9 cellular contexts compared by ENCODE assay signal in the genomic region with DNA sequence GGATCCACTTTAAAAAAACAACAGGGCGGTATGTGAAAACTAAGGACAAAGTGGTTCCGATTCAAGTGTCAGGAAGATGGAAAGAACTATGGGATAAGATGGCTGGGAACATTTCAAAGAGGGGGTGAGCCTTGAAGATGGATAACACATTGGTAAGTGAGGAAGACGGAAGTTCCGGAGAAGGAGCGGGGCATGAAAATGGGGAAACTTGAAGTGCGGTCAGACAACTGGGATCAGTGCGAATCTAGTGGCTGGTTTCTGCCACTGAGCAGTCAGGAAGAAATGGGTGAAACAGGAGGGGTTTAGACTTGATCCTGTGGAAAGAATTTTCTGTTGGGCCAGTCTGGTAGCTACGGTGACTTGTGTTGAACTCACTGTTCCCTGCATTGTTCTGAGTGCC. TPM values are rescaled to one million over a fixed set of nuclear protein-coding genes. Genes with fewer than 3 reads are reported as not detected.
DNase-seq lines count a peak whose midpoint lies in the region; ATAC-seq and FAIRE-seq lines count a peak whose summit lies in the region.
"Had no signal": no experiment of that assay in that cellular context is flagged by ENCODE, and none has a peak within 500 bp of the region (broad histone marks: within the 10 kb centered on the region; RNA-seq: fewer than 3 reads in every experiment).

No MANE protein-coding gene starts in this region.

- WGBS in esophagus, 2 donors = 76 to 77% methylated on average over 8 of the region's 8 CpGs

- peak overlapping the region; percentile 80 for H3K4me3 ChIP-seq in GM08714 (ENCODE audit: low read length)
- peak overlapping the region; percentile 24 to 91 for H3K4me3 ChIP-seq in esophagus (ENCODE audit: low read depth in 1 of 2, low read length in 2 of 2)
- peak overlapping the region; percentile 80 for H3K4me3 ChIP-seq in rectal smooth muscle tissue (ENCODE audit: low read length)

- no peaks in the 10 kb centered on the region for H3K9me3 ChIP-seq in esophagus (ENCODE audit: control insufficient read depth in 2 of 2, insufficient read depth in 1 of 2, low read depth in 1 of 2, low read length in 1 of 2)

- H3K4me1 ChIP-seq in esophagus (ENCODE audit: control insufficient read depth in 2 of 2, insufficient read depth in 2 of 2, low read length in 1 of 2) (peaks cover 0 to 6% of the 10 kb centered on the region in 2 donors), rectal smooth muscle tissue (ENCODE audit: control insufficient read depth, insufficient read depth, low read length) (peaks cover 7% of the 10 kb centered on the region)

- H3K27ac ChIP-seq in esophagus (ENCODE audit: low read depth in 2 of 2, low read length in 1 of 2) = peak overlapping the region; percentile 91 to 93
- H3K27ac ChIP-seq in rectal smooth muscle tissue (ENCODE audit: low read depth, low read length) = no peak overlapping the region

- H3K36me3 ChIP-seq in esophagus (ENCODE audit: control insufficient read depth in 2 of 2, insufficient read depth in 2 of 2, low read length in 1 of 2) = peaks cover 0 to 9% of the 10 kb centered on the region in 2 donors
- H3K36me3 ChIP-seq in rectal smooth muscle tissue (ENCODE audit: control insufficient read depth, insufficient read depth, low read length) = no peaks in the 10 kb centered on the region

- H3K27me3 ChIP-seq in esophagus (ENCODE audit: control insufficient read depth in 1 of 2, insufficient read depth in 2 of 2, low read length in 2 of 2) (no peaks in the 10 kb centered on the region), rectal smooth muscle tissue (ENCODE audit: control insufficient read depth, insufficient read depth, low read length) (no peaks in the 10 kb centered on the region)

- no peak overlapping the region for H3K9ac ChIP-seq in rectal smooth muscle tissue (ENCODE audit: low read length)

- no peak for FAIRE-seq in urothelium cell line (lab: Jason Lieb, UNC)

- ATAC-seq in HG03159 (IDR thresholded peaks at IDR 0.05; ENCODE audit: unreplicated experiment) = no peak

- DNase-seq in RKO (ENCODE audit: low spot score) (peak; percentile 39), urothelium cell line (ENCODE audit: low spot score) (no peak), hepatic stellate cell (ENCODE audit: low spot score) (no peak)
- DNase-seq in stimulated activated CD4-positive, alpha-beta T cell treated with anti-CD3 and anti-CD28 coated beads, Interleukin-15, amount 100 ng/mL, for 24 hours = no peak
- DNase-seq: NCI-H345 had no signal

RNA-seq across cellular contexts. Expression of a gene that starts 1.2 kb away (rescaled TPM):
- 100 to 1,000 TPM; 186 to 388 TPM for polyA plus RNA-seq in esophagus

RNA-seq across cellular contexts. Expression of a gene that starts 33.9 kb away (rescaled TPM):
- 10 to 100 TPM; 13.0 to 21.2 TPM for polyA plus RNA-seq in esophagus

RNA-seq across cellular contexts. Expression of a gene that starts 34.0 kb away (rescaled TPM):
- polyA plus RNA-seq in esophagus = not detected
